In genomic region chr12:65170245-65170881, GRCh38 we compare ENCODE assay signal across 8 cellular contexts. TPM values are rescaled to one million over a fixed set of nuclear protein-coding genes. Genes with fewer than 3 reads are reported as not detected.
DNase-seq lines count a peak whose midpoint lies in the region; ATAC-seq and TF ChIP-seq lines count a peak whose summit lies in the region.

No MANE protein-coding gene starts in this region.

- peak; percentile 57 for ATAC-seq in HG03432 (IDR thresholded peaks at IDR 0.05; ENCODE audit: unreplicated experiment)

- WGBS in suprapubic skin: 1% methylated on average over 13 of the region's 44 CpGs

- peak overlapping the region; percentile 95 for H3K27ac ChIP-seq in BLaER1
- peak overlapping the region; percentile 94 for H3K27ac ChIP-seq in neutrophil
- peak overlapping the region; percentile 95 for H3K27ac ChIP-seq in suprapubic skin

- peak; percentile 33 for DNase-seq in activated effector memory CD4-positive, alpha-beta T cell treated with Interleukin-2 at 50 U/mL for 16 hours
- peak; percentile 27 for DNase-seq in foreskin melanocyte
- peak; percentile 78 to 81 for DNase-seq in suprapubic skin (ENCODE audit: low spot score in 2 of 2)

- TF ChIP-seq CTCF in neutrophil (IDR thresholded peaks at IDR 0.05): no peak
- TF ChIP-seq CTCF in suprapubic skin (IDR thresholded peaks at IDR 0.05): no peak

- H3K9me3 ChIP-seq in BLaER1: no peaks in the 10 kb centered on the region
- H3K9me3 ChIP-seq in neutrophil: no peaks in the 10 kb centered on the region
- H3K9me3 ChIP-seq in suprapubic skin: no peaks in the 10 kb centered on the region

- peak; percentile 55 for TF ChIP-seq POLR2A in GM19193 (IDR thresholded peaks at IDR 0.05; ENCODE audit: extremely low read depth, insufficient read depth, insufficient read length)
- no peak for TF ChIP-seq POLR2A in suprapubic skin (IDR thresholded peaks at IDR 0.05)

- H3K9ac ChIP-seq in BLaER1: peak overlapping the region; percentile 95

- H3K36me3 ChIP-seq in BLaER1 (peaks cover 12% of the 10 kb centered on the region), neutrophil (no peaks in the 10 kb centered on the region), suprapubic skin (no peaks in the 10 kb centered on the region)

- TF ChIP-seq EP300 in suprapubic skin (IDR thresholded peaks at IDR 0.05): no peak

- H3K4me3 ChIP-seq in BLaER1 (peak overlapping the region; percentile 85), neutrophil (ENCODE audit: low read depth in 1 of 2, low read length in 1 of 2) (peak overlapping the region; percentile 81 to 86), suprapubic skin (peak overlapping the region; percentile 88)

- H3K4me1 ChIP-seq in BLaER1 (peaks cover 44% of the 10 kb centered on the region), neutrophil (ENCODE audit: control insufficient read depth in 1 of 2, insufficient read depth in 1 of 2, low read depth in 1 of 2, low read length in 1 of 2) (peaks cover 47 to 55% of the 10 kb centered on the region in 2 experiments), suprapubic skin (peaks cover 61% of the 10 kb centered on the region)

- H3K27me3 ChIP-seq in BLaER1: no peaks in the 10 kb centered on the region
- H3K27me3 ChIP-seq in neutrophil: no peaks in the 10 kb centered on the region
- no peaks in the 10 kb centered on the region for H3K27me3 ChIP-seq in suprapubic skin

- peak overlapping the region; percentile 87 for H3K4me2 ChIP-seq in BLaER1

- peaks cover 57% of the 10 kb centered on the region for H4K20me1 ChIP-seq in BLaER1

TF ChIP-seq in PFSK-1, 5 proteins besides CTCF, POLR2A, EP300 and RAD21:
- TF ChIP-seq SIN3A (IDR thresholded peaks at IDR 0.05; ENCODE audit: borderline replicate concordance, insufficient read depth, low read length) (no peak), POLR2AphosphoS5 (IDR thresholded peaks at IDR 0.05; ENCODE audit: low read depth, low read length) (peak; percentile 73)
TF ChIP-seq in PFSK-1: peak in this region for 1.

RNA-seq across cellular contexts. Expression of gene LEMD3, which starts 1.0 kb away (rescaled TPM):
- polyA plus RNA-seq in PFSK-1 (2012; ENCODE audit: insufficient read length, low read depth): 5.8 TPM
- total RNA-seq in suprapubic skin: 10 to 100 TPM; 24.8 to 44.6 (median 37.4) TPM

RNA-seq across cellular contexts. Expression of gene WIF1, which starts 49.3 kb away (rescaled TPM):
- 0.24 TPM for polyA plus RNA-seq in PFSK-1 (2012; ENCODE audit: insufficient read length, low read depth)
- 1 to 10 TPM in 1 of 4 donors, under 1 TPM in 3; 0.34 to 3.0 (median 0.79) TPM for total RNA-seq in suprapubic skin

Comparison
In these comparisons a context has a peak if more than half of its experiments do, and no peak if none do; other contexts are left out.
1. Peak in every context shown above with its lines: DNase-seq, ATAC-seq, H3K4me3 ChIP-seq and H3K27ac ChIP-seq.
2. DNase-seq: peak in every context shown above with its lines; median percentile 80 in suprapubic skin; 33 in activated effector memory CD4-positive, alpha-beta T cell treated with Interleukin-2 at 50 U/mL for 16 hours; 27 in foreskin melanocyte.